8 cellular contexts compared by ENCODE assay signal in genomic region chr1:235161685-235162327, GRCh38. TPM values are rescaled to one million over a fixed set of nuclear protein-coding genes. Genes with fewer than 3 reads are reported as not detected.
A peak's percentile ranks its signal among the peaks of the same experiment; 100 is the strongest.
DNase-seq lines count a peak whose midpoint lies in the region; ATAC-seq and TF ChIP-seq lines count a peak whose summit lies in the region.

No MANE protein-coding gene starts in this region.

- peak overlapping the region; percentile 97 to 100 (median 99) for H3K27ac Mint-ChIP-seq in naive thymus-derived CD4-positive, alpha-beta T cell

- H3K27ac ChIP-seq in C4-2B (peak overlapping the region; percentile 77), KOPT-K1 (ENCODE audit: low read depth, low read length, poor library complexity, severe bottlenecking) (peak overlapping the region; percentile 87), colonic mucosa (peak overlapping the region; percentile 89)
- peak overlapping the region; percentile 86 for H3K27ac ChIP-seq in naive thymus-derived CD4-positive, alpha-beta T cell (ENCODE audit: low read depth, low read length)

- POLR2A ChIA-PET in naive thymus-derived CD4-positive, alpha-beta T cell (lab: Charles Lee) = interaction anchor here (0.6 to 5.5 kb wide), 21 partner anchors 10 to 684 kb away, joined by 3 to 54 read pairs (median 4); partner anchors contain the start of gene TOMM20

- TF ChIP-seq CTCF in C4-2B (conservative IDR thresholded peaks at IDR 0.05) = no peak
- TF ChIP-seq CTCF in colonic mucosa (IDR thresholded peaks at IDR 0.05) = no peak

- H3K9me3 ChIP-seq in KOPT-K1 (ENCODE audit: insufficient read depth, low read length, poor library complexity, severe bottlenecking) (no peaks in the 10 kb centered on the region), colonic mucosa (no peaks in the 10 kb centered on the region)
- H3K9me3 ChIP-seq in naive thymus-derived CD4-positive, alpha-beta T cell (ENCODE audit: control insufficient read depth in 2 of 3, low read length in 3 of 3) = no peaks in the 10 kb centered on the region

- H3K27me3 Mint-ChIP-seq in naive thymus-derived CD4-positive, alpha-beta T cell = no peaks in the 10 kb centered on the region

- H3K27me3 ChIP-seq in colonic mucosa = no peaks in the 10 kb centered on the region
- no peaks in the 10 kb centered on the region for H3K27me3 ChIP-seq in naive thymus-derived CD4-positive, alpha-beta T cell (ENCODE audit: control insufficient read depth in 2 of 2, insufficient read depth in 2 of 2, low read length in 2 of 2)

- H3K4me1 ChIP-seq in colonic mucosa = peaks cover 5% of the 10 kb centered on the region
- peaks cover 23 to 32% of the 10 kb centered on the region in 2 donors for H3K4me1 ChIP-seq in naive thymus-derived CD4-positive, alpha-beta T cell (ENCODE audit: control insufficient read depth in 2 of 2, insufficient read depth in 2 of 2, low read length in 2 of 2)

- peak overlapping the region; percentile 62 for H3K4me3 ChIP-seq in colonic mucosa
- peak overlapping the region; percentile 92 for H3K4me3 ChIP-seq in naive thymus-derived CD4-positive, alpha-beta T cell (ENCODE audit: low read length)

- H3K9ac ChIP-seq in colonic mucosa (ENCODE audit: low read depth in 2 of 2, low read length in 2 of 2) = peak overlapping the region; percentile 86 to 95

- ATAC-seq in naive thymus-derived CD4-positive, alpha-beta T cell = no peak

- intact Hi-C loops in colonic mucosa (cut with DNase I) = no loop called here
- intact Hi-C loops in naive thymus-derived CD4-positive, alpha-beta T cell (cut with micrococcal nuclease) = loop anchor here (1.0 to 5.0 kb wide), 13 partner anchors 34 to 789 kb away; partner anchors contain the start of genes ARID4B (in 2 of the 2), B3GALNT2 (in 2 of the 2), GGPS1 (in 2 of the 2) and TOMM20 (in 2 of the 2)

- CTCF ChIA-PET in naive thymus-derived CD4-positive, alpha-beta T cell (lab: Charles Lee) = interaction anchor here (1.0 to 1.4 kb wide), 2 partner anchors 56 to 255 kb away, joined by 4 read pairs; no protein-coding TSS in a partner anchor

- peaks cover 0 to 17% (median 5%) of the 10 kb centered on the region in 5 donors for H3K36me3 Mint-ChIP-seq in naive thymus-derived CD4-positive, alpha-beta T cell

- H3K36me3 ChIP-seq in KOPT-K1 (ENCODE audit: insufficient read depth, low read length) = peaks cover 42% of the 10 kb centered on the region
- no peaks in the 10 kb centered on the region for H3K36me3 ChIP-seq in colonic mucosa
- peaks cover 8 to 25% (median 14%) of the 10 kb centered on the region in 3 experiments for H3K36me3 ChIP-seq in naive thymus-derived CD4-positive, alpha-beta T cell (ENCODE audit: control insufficient read depth in 2 of 3, insufficient read depth in 3 of 3, low read length in 3 of 3)

- H3K4me3 Mint-ChIP-seq in naive thymus-derived CD4-positive, alpha-beta T cell = peak overlapping the region in 8 of 10 donors; percentile 96 to 100 (median 98)

- DNase-seq in colonic mucosa (no peak), DMS153 (lab: John Stamatoyannopoulos, UW) (no peak), NOMO-1 treated with dmso at 0.1 percent for 144 hours (lab: John Stamatoyannopoulos, UW; ENCODE audit: unreplicated experiment) (no peak), SKM-1 treated with dmso at 0.1 percent for 144 hours (lab: John Stamatoyannopoulos, UW; ENCODE audit: unreplicated experiment) (no peak)
- DNase-seq in naive thymus-derived CD4-positive, alpha-beta T cell = no peak
- DNase-seq in NK-92 treated with Interleukin-12 subunit alpha and Interleukin-12 subunit beta, amount 100 ng/mL, for 24 hours (lab: John Stamatoyannopoulos, UW) = no peak

- peaks cover 0 to 10% (median 0%) of the 10 kb centered on the region in 11 donors for H3K9me3 Mint-ChIP-seq in naive thymus-derived CD4-positive, alpha-beta T cell

- peaks cover 8 to 30% (median 17%) of the 10 kb centered on the region in 7 donors for H3K4me1 Mint-ChIP-seq in naive thymus-derived CD4-positive, alpha-beta T cell

RNA-seq across cellular contexts. Expression of gene RBM34, which starts 0.8 kb away (rescaled TPM):
- total RNA-seq in colonic mucosa = 10 to 100 TPM; 59.8 to 61.2 TPM
- 100 to 1,000 TPM; 105 to 171 (median 137) TPM for total RNA-seq in naive thymus-derived CD4-positive, alpha-beta T cell
- 10 to 100 TPM; 65.0 to 66.7 TPM for polyA plus RNA-seq in naive thymus-derived CD4-positive, alpha-beta T cell

RNA-seq across cellular contexts. Expression of gene TOMM20, which starts 33.2 kb away (rescaled TPM):
- 100 to 1,000 TPM in 1 of 2 donors, 10 to 100 TPM in 1; 76.2 to 127 TPM for total RNA-seq in colonic mucosa
- 100 to 1,000 TPM in 3 of 5 experiments, 10 to 100 TPM in 2; 88.0 to 124 (median 100) TPM for total RNA-seq in naive thymus-derived CD4-positive, alpha-beta T cell
- polyA plus RNA-seq in naive thymus-derived CD4-positive, alpha-beta T cell = 10 to 100 TPM; 53.2 to 67.3 TPM
